ENCODE assay signal across 13 cellular contexts in the genomic region with DNA sequence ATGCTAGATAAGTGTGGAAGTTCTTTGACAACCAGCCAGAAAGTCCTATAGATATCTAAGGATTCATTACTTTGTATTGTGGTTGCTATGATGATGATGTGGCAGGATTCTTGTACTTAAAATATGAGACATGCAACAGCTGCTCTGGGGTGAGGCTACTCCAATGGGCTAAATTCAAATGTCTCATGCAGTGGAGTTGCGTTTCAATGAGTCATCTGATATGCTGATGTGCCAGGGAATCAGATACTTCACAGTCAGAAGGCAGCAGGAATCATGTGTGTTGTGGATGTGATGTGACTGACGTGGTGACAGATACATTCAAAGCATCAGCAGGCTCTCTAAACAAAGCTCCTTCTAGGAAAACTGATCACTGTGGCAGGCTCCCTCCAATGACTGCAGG.
DNase-seq lines count a peak whose midpoint lies in the region; ATAC-seq and TF ChIP-seq lines count a peak whose summit lies in the region.
"Had no signal": no experiment of that assay in that cellular context is flagged by ENCODE, and none has a peak within 500 bp of the region (broad histone marks: within the 10 kb centered on the region; RNA-seq: fewer than 3 reads in every experiment).

No MANE protein-coding gene starts in this region.

- H3K4me1 ChIP-seq in sigmoid colon: no peaks in the 10 kb centered on the region

- no peaks in the 10 kb centered on the region for H3K27me3 ChIP-seq in sigmoid colon

- intact Hi-C loops in lower leg skin (cut with DNase I; ENCODE audit: low total_unique reads): no loop called here
- intact Hi-C loops in sigmoid colon (cut with DNase I): no loop called here

- WGBS in lower leg skin, 2 donors: 44% methylated on average over 2 of the region's 2 CpGs
- 78 to 86% methylated on average over 2 of the region's 2 CpGs for WGBS in sigmoid colon, 2 donors

- H3K27ac ChIP-seq in sigmoid colon: no peak overlapping the region

- no peak for ATAC-seq in HG02798 (IDR thresholded peaks at IDR 0.05; ENCODE audit: poor library complexity, unreplicated experiment)
- ATAC-seq: GM12878 had no signal

- no peak for TF ChIP-seq POLR2A in lower leg skin (IDR thresholded peaks at IDR 0.05)
- no peak for TF ChIP-seq POLR2A in sigmoid colon (IDR thresholded peaks at IDR 0.05)

- TF ChIP-seq CTCF in AG09309 (IDR thresholded peaks at IDR 0.05; ENCODE audit: control insufficient read depth, insufficient read depth, low read depth, low read length, missing control alignments): no peak
- TF ChIP-seq CTCF in lower leg skin (IDR thresholded peaks at IDR 0.05): no peak
- TF ChIP-seq CTCF in sigmoid colon (IDR thresholded peaks at IDR 0.05): no peak

- H3K36me3 ChIP-seq in sigmoid colon: no peaks in the 10 kb centered on the region

- TF ChIP-seq EP300 in sigmoid colon (IDR thresholded peaks at IDR 0.05): no peak

- DNase-seq in AG09309 (ENCODE audit: low read depth) (peak; percentile 82), HT1080 (ENCODE audit: low read depth) (peak; percentile 97), brain pericyte (ENCODE audit: low read depth, low spot score) (peak; percentile 75), left kidney (ENCODE audit: low read depth, low spot score) (peak; percentile 70), lower leg skin (ENCODE audit: low spot score in 2 of 2) (no peak), sigmoid colon (no peak)
- DNase-seq in stimulated activated CD4-positive, alpha-beta T cell treated with anti-CD3 and anti-CD28 coated beads, Interleukin-4, amount 100 ng/mL, for 24 hours: no peak
- DNase-seq: CD4-positive, alpha-beta memory T cell; cortex of kidney; NCI-H187; stimulated activated naive CD4-positive, alpha-beta T cell had no signal

- H3K4me3 ChIP-seq in AG09309 (ENCODE audit: control insufficient read depth, low read depth, low read length): no peak overlapping the region
- H3K4me3 ChIP-seq in lower leg skin (ENCODE audit: low read depth, poor library complexity, severe bottlenecking): no peak overlapping the region
- no peak overlapping the region for H3K4me3 ChIP-seq in sigmoid colon
- H3K4me3 ChIP-seq: GM12878 had no signal

- H3K9me3 ChIP-seq in sigmoid colon: no peaks in the 10 kb centered on the region

Comparison
In these comparisons a context has a peak if more than half of its experiments do, and no peak if none do; other contexts are left out.
1. DNase-seq: peak in AG09309 (single experiment), HT1080 (single experiment), brain pericyte (single experiment) and left kidney (single experiment); none in lower leg skin (0 of 2), stimulated activated CD4-positive, alpha-beta T cell treated with anti-CD3 and anti-CD28 coated beads, Interleukin-4, amount 100 ng/mL, for 24 hours (single experiment) and sigmoid colon (single experiment).